9 cellular contexts compared by ENCODE assay signal in genomic region chr17:80220709-80221215, GRCh38. TPM values are rescaled to one million over a fixed set of nuclear protein-coding genes. Genes with fewer than 3 reads are reported as not detected.
DNase-seq lines count a peak whose midpoint lies in the region; TF ChIP-seq lines count a peak whose summit lies in the region.
"Had no signal": no experiment of that assay in that cellular context is flagged by ENCODE, and none has a peak within 500 bp of the region (broad histone marks: within the 10 kb centered on the region; RNA-seq: fewer than 3 reads in every experiment).

No MANE protein-coding gene starts in this region.

- peak in 2 of 5 donors; percentile 16 to 17 for DNase-seq in CD8-positive, alpha-beta memory T cell
- no peak for DNase-seq in LNCaP clone FGC (ENCODE audit: low read depth)
- peak; percentile 46 to 77 (median 57) for DNase-seq in adrenal gland
- DNase-seq in hepatic stellate cell (ENCODE audit: low spot score) = peak; percentile 51
- peak; percentile 58 for DNase-seq in retina
- no peak for DNase-seq in kidney tubule cell (ENCODE audit: low spot score)
- no peak for DNase-seq in SKM-1 (lab: John Stamatoyannopoulos, UW; ENCODE audit: unreplicated experiment)
- no peak for DNase-seq in COLO829 (ENCODE audit: low spot score)

- intact Hi-C loops in adrenal gland (cut with DNase I) = loop anchor here in 1 of 2 donors (5.0 kb wide), 1 partner anchor 73 kb away; the partner anchor contains the start of gene EIF4A3

- peaks cover 0 to 61% (median 20%) of the 10 kb centered on the region in 3 donors for H3K36me3 Mint-ChIP-seq in CD8-positive, alpha-beta memory T cell

- POLR2A ChIA-PET in CD8-positive, alpha-beta memory T cell (lab: Charles Lee) = no interaction called here

- H3K4me1 ChIP-seq in CD8-positive, alpha-beta memory T cell (ENCODE audit: insufficient read depth, low read length) = peaks cover 31% of the 10 kb centered on the region
- H3K4me1 ChIP-seq in adrenal gland (replicated peaks in 1 of 2) = peaks cover 15 to 27% of the 10 kb centered on the region in 2 donors

- H3K36me3 ChIP-seq in CD8-positive, alpha-beta memory T cell (ENCODE audit: insufficient read depth, low read length) = peaks cover 7% of the 10 kb centered on the region
- H3K36me3 ChIP-seq in adrenal gland (replicated peaks in 1 of 2) = peaks cover 0 to 19% of the 10 kb centered on the region in 2 donors

- TF ChIP-seq CTCF in LNCaP clone FGC (IDR thresholded peaks at IDR 0.05; ENCODE audit: control insufficient read depth, extremely low read depth, insufficient read depth) = no peak
- TF ChIP-seq CTCF in adrenal gland (IDR thresholded peaks at IDR 0.05) = no peak

- H3K9me3 Mint-ChIP-seq in CD8-positive, alpha-beta memory T cell = no peaks in the 10 kb centered on the region

- H3K4me1 Mint-ChIP-seq in CD8-positive, alpha-beta memory T cell = peaks cover 42 to 66% (median 44%) of the 10 kb centered on the region in 3 donors

- H3K27me3 Mint-ChIP-seq in CD8-positive, alpha-beta memory T cell = no peaks in the 10 kb centered on the region

- H3K9me3 ChIP-seq in CD8-positive, alpha-beta memory T cell (ENCODE audit: low read length) = no peaks in the 10 kb centered on the region
- H3K9me3 ChIP-seq in adrenal gland (replicated peaks in 1 of 3) = no peaks in the 10 kb centered on the region

- H3K27me3 ChIP-seq in CD8-positive, alpha-beta memory T cell (ENCODE audit: insufficient read depth, low read length, poor library complexity, severe bottlenecking) = no peaks in the 10 kb centered on the region
- no peaks in the 10 kb centered on the region for H3K27me3 ChIP-seq in adrenal gland

- WGBS in adrenal gland, 4 donors = 3 to 20% (median 5%) methylated on average over 4 to 43 of the region's 43 CpGs

- CTCF ChIA-PET in CD8-positive, alpha-beta memory T cell (lab: Charles Lee) = interaction anchor here (1.3 kb wide), 1 partner anchor 18 kb away, joined by 3 read pairs; no protein-coding TSS in a partner anchor

- H3K4me3 Mint-ChIP-seq in CD8-positive, alpha-beta memory T cell = peak overlapping the region; percentile 76 to 89 (median 82)

- peak overlapping the region; percentile 94 for H3K27ac ChIP-seq in CD8-positive, alpha-beta memory T cell (ENCODE audit: low read depth, low read length)
- H3K27ac ChIP-seq in adrenal gland = peak overlapping the region; percentile 13 to 95 (median 88)

- peak overlapping the region in 7 of 8 donors; percentile 60 to 95 (median 83) for H3K27ac Mint-ChIP-seq in CD8-positive, alpha-beta memory T cell

- peak; percentile 14 to 23 for TF ChIP-seq POLR2A in adrenal gland (IDR thresholded peaks at IDR 0.05)

- H3K4me3 ChIP-seq in CD8-positive, alpha-beta memory T cell (ENCODE audit: low read length) = peak overlapping the region; percentile 99
- H3K4me3 ChIP-seq in LNCaP clone FGC (ENCODE audit: low read depth, low read length) = peak overlapping the region; percentile 99
- peak overlapping the region; percentile 71 to 92 (median 82) for H3K4me3 ChIP-seq in adrenal gland

RNA-seq across cellular contexts. Expression of gene SLC26A11, which starts 0.5 kb away (rescaled TPM):
- total RNA-seq in CD8-positive, alpha-beta memory T cell = 10 to 100 TPM; 18.1 to 19.6 TPM
- polyA plus RNA-seq in CD8-positive, alpha-beta memory T cell = 7.0 TPM
- 100 to 1,000 TPM in 1 of 8 donors, 10 to 100 TPM in 7; 27.0 to 101 (median 50.5) TPM for total RNA-seq in adrenal gland
- polyA plus RNA-seq in adrenal gland = 10 to 100 TPM; 14.0 to 78.3 (median 58.2) TPM

RNA-seq across cellular contexts. Expression of gene SGSH, which starts 0.6 kb away (rescaled TPM):
- total RNA-seq in CD8-positive, alpha-beta memory T cell = 10 to 100 TPM; 23.2 to 27.2 TPM
- 46.7 TPM for polyA plus RNA-seq in CD8-positive, alpha-beta memory T cell
- 100 to 1,000 TPM in 4 of 8 donors, 10 to 100 TPM in 4; 48.0 to 194 (median 89.3) TPM for total RNA-seq in adrenal gland
- 100 to 1,000 TPM in 2 of 3 donors, 10 to 100 TPM in 1; 33.3 to 167 (median 136) TPM for polyA plus RNA-seq in adrenal gland

RNA-seq across cellular contexts. Expression of gene RNF213, which starts 39.9 kb away (rescaled TPM):
- total RNA-seq in CD8-positive, alpha-beta memory T cell = 100 to 1,000 TPM; 184 to 185 TPM
- polyA plus RNA-seq in CD8-positive, alpha-beta memory T cell = 75.7 TPM
- total RNA-seq in adrenal gland = 100 to 1,000 TPM in 7 of 8 donors, 10 to 100 TPM in 1; 77.5 to 182 (median 135) TPM
- polyA plus RNA-seq in adrenal gland = 100 to 1,000 TPM in 1 of 3 donors, 10 to 100 TPM in 2; 51.1 to 123 (median 78.2) TPM

RNA-seq across cellular contexts. Expression of gene CARD14, which starts 50.9 kb away (rescaled TPM):
- total RNA-seq in CD8-positive, alpha-beta memory T cell = not detected
- polyA plus RNA-seq in CD8-positive, alpha-beta memory T cell = not detected
- total RNA-seq in adrenal gland = 1 to 10 TPM in 6 of 8 donors, under 1 TPM in 2; 0.30 to 3.4 (median 1.8) TPM
- polyA plus RNA-seq in adrenal gland = 1 to 10 TPM in 1 of 3 donors, under 1 TPM in 2; 0.72 to 1.1 (median 0.81) TPM
- total RNA-seq: HT1080 had no signal

Comparison
In these comparisons a context has a peak if more than half of its experiments do, and no peak if none do; other contexts are left out.
1. DNase-seq: peak in adrenal gland (7 of 7), hepatic stellate cell (single experiment) and retina (single experiment); none in LNCaP clone FGC (single experiment), kidney tubule cell (single experiment), SKM-1 (single experiment) and COLO829 (single experiment).
2. Peak in every context shown above with its lines, with median percentiles within 50 percentile points of each other: H3K4me3 ChIP-seq.